30 cellular contexts compared by ENCODE assay signal in the genomic region with DNA sequence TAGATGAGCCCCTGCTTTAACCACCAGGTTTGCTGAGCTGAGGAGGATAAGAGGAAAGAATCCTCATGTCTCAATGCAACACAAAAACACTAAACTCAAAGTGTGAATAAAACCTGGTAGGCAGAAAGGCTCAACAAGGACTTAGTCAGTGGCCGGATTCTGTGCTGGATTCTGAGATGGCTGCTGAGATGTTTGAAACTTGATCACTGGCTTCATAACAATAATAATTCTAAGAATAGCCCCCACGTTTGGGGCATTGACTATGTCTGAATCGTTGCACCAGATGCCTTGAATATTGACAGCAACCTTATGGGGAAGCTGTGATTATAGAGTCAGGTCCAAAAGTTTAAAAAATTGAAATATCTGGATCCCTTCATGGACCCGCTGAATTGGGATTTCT.
"Had no signal": no experiment of that assay in that cellular context is flagged by ENCODE, and none has a peak within 500 bp of the region (broad histone marks: within the 10 kb centered on the region; RNA-seq: fewer than 3 reads in every experiment).

No MANE protein-coding gene starts in this region.

- H3K27ac Mint-ChIP-seq: dendritic cell treated with granulocyte-macrophage colony-stimulating factor and Interleukin-4, amounts not matched to agents 40 ng/mL and 50 ng/mL, for 4 days; endodermal cell; mesothelial cell of epicardium; nephron progenitor cell; stimulated activated effector memory CD8-positive, alpha-beta T cell treated with anti-CD3 and anti-CD28 coated beads, Interleukin-12 subunit alpha, Interleukin-12 subunit beta, amount 100 ng/mL, for 72 hours had no signal

- H3K4me2 ChIP-seq: hepatocyte had no signal

- ATAC-seq: esophagus mucosa; gastrocnemius medialis; left lobe of liver; mucosa of descending colon; naive thymus-derived CD8-positive, alpha-beta T cell; right lobe of liver; stimulated activated effector memory CD8-positive, alpha-beta T cell treated with anti-CD3 and anti-CD28 coated beads, Interleukin-12 subunit alpha, Interleukin-12 subunit beta, amount 100 ng/mL, for 72 hours; upper lobe of right lung had no signal

- H3K36me3 Mint-ChIP-seq: naive thymus-derived CD8-positive, alpha-beta T cell; stimulated activated effector memory CD8-positive, alpha-beta T cell treated with anti-CD3 and anti-CD28 coated beads, Interleukin-12 subunit alpha, Interleukin-12 subunit beta, amount 100 ng/mL, for 72 hours had no signal

- H3K9me3 ChIP-seq: colonic mucosa, gastrocnemius medialis, mucosa of descending colon, ovary, psoas muscle, right lobe of liver, stomach, testis, transverse colon, upper lobe of right lung, uterus had no signal

- DNase-seq: colonic mucosa; effector CD8-positive, alpha-beta T cell; endodermal cell; foreskin fibroblast; gastrocnemius medialis; head of caudate nucleus; kidney; mesenchymal stem cell; mucosa of descending colon; naive thymus-derived CD8-positive, alpha-beta T cell; nephron progenitor cell; nucleus accumbens; ovary; psoas muscle; right lobe of liver; stimulated activated CD4-positive, alpha-beta T cell treated with anti-CD3 and anti-CD28 coated beads, Interleukin-2, amount 100 ng/mL, for 24 hours; stimulated activated CD4-positive, alpha-beta T cell treated with anti-CD3 and anti-CD28 coated beads, Interleukin-4, amount 100 ng/mL, for 24 hours; stimulated activated naive CD4-positive, alpha-beta T cell treated with Interleukin-2 at 50 U/mL for 16 hours; stomach; testis; transverse colon; upper lobe of right lung; uterus had no signal

- H3K4me3 ChIP-seq: colonic mucosa, gastrocnemius medialis, hepatocyte, mucosa of descending colon, ovary, psoas muscle, right lobe of liver, stomach, testis, transverse colon, upper lobe of right lung, uterus had no signal

- H3K4me3 Mint-ChIP-seq: dendritic cell treated with granulocyte-macrophage colony-stimulating factor and Interleukin-4, amounts not matched to agents 40 ng/mL and 50 ng/mL, for 4 days; endodermal cell; mesothelial cell of epicardium; naive thymus-derived CD8-positive, alpha-beta T cell; nephron progenitor cell; stimulated activated effector memory CD8-positive, alpha-beta T cell treated with anti-CD3 and anti-CD28 coated beads, Interleukin-12 subunit alpha, Interleukin-12 subunit beta, amount 100 ng/mL, for 72 hours had no signal

- H3K36me3 ChIP-seq: colonic mucosa, gastrocnemius medialis, ovary, right lobe of liver, transverse colon, uterus had no signal

- H3K27me3 ChIP-seq: hepatocyte, ovary, testis, uterus had no signal

- H2AFZ ChIP-seq: hepatocyte had no signal

- H3K27ac ChIP-seq: colonic mucosa, epithelial cell of prostate, gastrocnemius medialis, hepatocyte, ovary, psoas muscle, right lobe of liver, testis, upper lobe of right lung, uterus had no signal

- H3K9me3 Mint-ChIP-seq: dendritic cell treated with granulocyte-macrophage colony-stimulating factor and Interleukin-4, amounts not matched to agents 40 ng/mL and 50 ng/mL, for 4 days; endodermal cell; mesothelial cell of epicardium; naive thymus-derived CD8-positive, alpha-beta T cell; nephron progenitor cell; stimulated activated effector memory CD8-positive, alpha-beta T cell treated with anti-CD3 and anti-CD28 coated beads, Interleukin-12 subunit alpha, Interleukin-12 subunit beta, amount 100 ng/mL, for 72 hours had no signal

- H3K79me2 ChIP-seq: hepatocyte had no signal

- H3K4me1 ChIP-seq: colonic mucosa, upper lobe of right lung, uterus had no signal
